Comparison of ENCODE assay signal across 4 cellular contexts in genomic region chr13:82364525-82364924, GRCh38.
TF ChIP-seq lines count a peak whose summit lies in the region.

No MANE protein-coding gene starts in this region.

TF ChIP-seq in A549, 52 proteins besides CTCF, POLR2A, EP300 and RAD21:
- no peak for TF ChIP-seq RCOR1 (IDR thresholded peaks at IDR 0.05; ENCODE audit: low read depth, low read length)
- peak; percentile 68 for TF ChIP-seq MAFK (IDR thresholded peaks at IDR 0.05; ENCODE audit: partially characterized antibody)

TF ChIP-seq in IMR-90, 13 proteins besides CTCF, POLR2A, EP300 and RAD21:
- TF ChIP-seq MAFK (IDR thresholded peaks at IDR 0.05; ENCODE audit: low read depth, low read length): peak; percentile 87
- TF ChIP-seq RCOR1 (IDR thresholded peaks at IDR 0.05; ENCODE audit: insufficient replicate concordance, low read length): no peak
TF ChIP-seq in IMR-90: peak in this region for 1.

TF ChIP-seq in K562, 482 proteins besides CTCF, POLR2A, EP300 and RAD21:
- TF ChIP-seq ZNF316 (IDR thresholded peaks at IDR 0.05) (peak; percentile 14; the same call in 1 of the 2 replicates), HIVEP1 (CRISPR knock-in tag; IDR thresholded peaks at IDR 0.05) (no peak), MAFK (IDR thresholded peaks at IDR 0.05; ENCODE audit: low read length) (peak; percentile 48)

TF ChIP-seq in neural cell, 6 proteins besides CTCF, POLR2A, EP300 and RAD21:
- TF ChIP-seq EZH2 (IDR thresholded peaks at IDR 0.05; ENCODE audit: borderline replicate concordance, insufficient read depth, low read length, poor library complexity, severe bottlenecking) (no peak), POLR2AphosphoS5 (IDR thresholded peaks at IDR 0.05) (peak; percentile 57)
